ENCODE assay signal across 8 cellular contexts in genomic region chr11:10301656-10302293, GRCh38. TPM values are rescaled to one million over a fixed set of nuclear protein-coding genes. Genes with fewer than 3 reads are reported as not detected.
DNase-seq lines count a peak whose midpoint lies in the region; ATAC-seq, FAIRE-seq and TF ChIP-seq lines count a peak whose summit lies in the region.

No MANE protein-coding gene starts in this region.

- H3K36me3 Mint-ChIP-seq in activated T-cell treated with anti-CD3 and anti-CD28 coated beads, Interleukin-2, amount 50 U/mL, for 4 hours (ENCODE audit: insufficient read depth): no peaks in the 10 kb centered on the region

- H3K27me3 ChIP-seq in kidney epithelial cell (ENCODE audit: control insufficient read depth, insufficient read depth, low read length) (no peaks in the 10 kb centered on the region), thoracic aorta (replicated peaks; ENCODE audit: insufficient read depth) (no peaks in the 10 kb centered on the region)

- no peaks in the 10 kb centered on the region for H3K36me3 ChIP-seq in kidney epithelial cell (ENCODE audit: control insufficient read depth, insufficient read depth, low read length)
- H3K36me3 ChIP-seq in thoracic aorta: no peaks in the 10 kb centered on the region

- H3K4me1 Mint-ChIP-seq in activated T-cell treated with anti-CD3 and anti-CD28 coated beads, Interleukin-2, amount 50 U/mL, for 4 hours (ENCODE audit: low read depth): peaks cover 51% of the 10 kb centered on the region

- peak overlapping the region; percentile 55 for H3K4me3 ChIP-seq in kidney epithelial cell (ENCODE audit: low read depth, low read length)
- H3K4me3 ChIP-seq in thoracic aorta: peak overlapping the region; percentile 90

- TF ChIP-seq CTCF in kidney epithelial cell (IDR thresholded peaks at IDR 0.05; ENCODE audit: insufficient read depth, low read length, poor library complexity, severe bottlenecking) (no peak), thoracic aorta (IDR thresholded peaks at IDR 0.05) (no peak)

- H3K4me1 ChIP-seq in thoracic aorta (ENCODE audit: control insufficient read depth in 1 of 2, low read depth in 2 of 2): peaks cover 3 to 38% of the 10 kb centered on the region in 2 donors

- DNase-seq in activated T-cell treated with anti-CD3 and anti-CD28 coated beads, Interleukin-2, amount 50 U/mL, for 4 hours: no peak
- no peak for DNase-seq in activated T-cell treated with anti-CD3 and anti-CD28 coated beads, Interleukin-2, amount 50 U/mL, for 48 hours
- DNase-seq in amniotic epithelial cell (ENCODE audit: low read depth) (peak; percentile 71), kidney epithelial cell (ENCODE audit: low read depth) (no peak), thoracic aorta (ENCODE audit: low spot score) (no peak), NCI-H2196 (lab: John Stamatoyannopoulos, UW; ENCODE audit: unreplicated experiment) (no peak), frontal cortex (ENCODE audit: low spot score in 2 of 2) (no peak)

- peak overlapping the region in 1 of 2 donors; percentile 77 for H3K27ac ChIP-seq in thoracic aorta

- peaks cover 27% of the 10 kb centered on the region for H3K27me3 Mint-ChIP-seq in activated T-cell treated with anti-CD3 and anti-CD28 coated beads, Interleukin-2, amount 50 U/mL, for 4 hours (ENCODE audit: low read depth)

- H3K4me3 Mint-ChIP-seq in activated T-cell treated with anti-CD3 and anti-CD28 coated beads, Interleukin-2, amount 50 U/mL, for 4 hours: peak overlapping the region; percentile 96

- no peak for FAIRE-seq in frontal cortex (lab: Jason Lieb, UNC)

- H3K9me3 ChIP-seq in thoracic aorta: no peaks in the 10 kb centered on the region

- no peak for ATAC-seq in activated T-cell treated with anti-CD3 and anti-CD28 coated beads, Interleukin-2, amount 50 U/mL, for 4 hours
- ATAC-seq in thoracic aorta (ENCODE audit: insufficient number of reproducible peaks, low FRiP score, low read depth): no peak
- ATAC-seq in GM18861 (IDR thresholded peaks at IDR 0.05; ENCODE audit: unreplicated experiment): no peak

- no peaks in the 10 kb centered on the region for H3K9me3 Mint-ChIP-seq in activated T-cell treated with anti-CD3 and anti-CD28 coated beads, Interleukin-2, amount 50 U/mL, for 4 hours

RNA-seq across cellular contexts. Expression of gene ADM, which starts 3.1 kb away (rescaled TPM):
- under 1 TPM in 2 of 3 donors, not detected in 1; 0.43 TPM for total RNA-seq in activated T-cell treated with anti-CD3 and anti-CD28 coated beads, Interleukin-2, amount 50 U/mL, for 4 hours
- total RNA-seq in kidney epithelial cell (59.8 and 68.1 TPM in 2 replicates), thoracic aorta (100 to 1,000 TPM in 1 of 2 donors, 10 to 100 TPM in 1; 50.0 to 193 TPM), frontal cortex (8.6 TPM)

RNA-seq across cellular contexts. Expression of gene SBF2, which starts 7.8 kb away (rescaled TPM):
- total RNA-seq in activated T-cell treated with anti-CD3 and anti-CD28 coated beads, Interleukin-2, amount 50 U/mL, for 4 hours: 1 to 10 TPM; 3.0 to 6.9 (median 3.5) TPM
- total RNA-seq in kidney epithelial cell: 21.1 and 25.4 TPM in 2 replicates
- 10 to 100 TPM; 53.8 to 60.8 TPM for total RNA-seq in thoracic aorta
- total RNA-seq in frontal cortex: 104 TPM
